In genomic region chr11:18012906-18013781, GRCh38 we compare ENCODE assay signal across 1 cellular context.
TF ChIP-seq lines count a peak whose summit lies in the region.

TSS of gene SERGEF (minus strand) at chr11:18013047. CDS start at chr11:18013010, 37 bp downstream.

TF ChIP-seq in HEK293, 187 proteins besides CTCF, POLR2A, EP300 and RAD21 (continued from another document and continues in another):
- TF ChIP-seq, protein P1, sequence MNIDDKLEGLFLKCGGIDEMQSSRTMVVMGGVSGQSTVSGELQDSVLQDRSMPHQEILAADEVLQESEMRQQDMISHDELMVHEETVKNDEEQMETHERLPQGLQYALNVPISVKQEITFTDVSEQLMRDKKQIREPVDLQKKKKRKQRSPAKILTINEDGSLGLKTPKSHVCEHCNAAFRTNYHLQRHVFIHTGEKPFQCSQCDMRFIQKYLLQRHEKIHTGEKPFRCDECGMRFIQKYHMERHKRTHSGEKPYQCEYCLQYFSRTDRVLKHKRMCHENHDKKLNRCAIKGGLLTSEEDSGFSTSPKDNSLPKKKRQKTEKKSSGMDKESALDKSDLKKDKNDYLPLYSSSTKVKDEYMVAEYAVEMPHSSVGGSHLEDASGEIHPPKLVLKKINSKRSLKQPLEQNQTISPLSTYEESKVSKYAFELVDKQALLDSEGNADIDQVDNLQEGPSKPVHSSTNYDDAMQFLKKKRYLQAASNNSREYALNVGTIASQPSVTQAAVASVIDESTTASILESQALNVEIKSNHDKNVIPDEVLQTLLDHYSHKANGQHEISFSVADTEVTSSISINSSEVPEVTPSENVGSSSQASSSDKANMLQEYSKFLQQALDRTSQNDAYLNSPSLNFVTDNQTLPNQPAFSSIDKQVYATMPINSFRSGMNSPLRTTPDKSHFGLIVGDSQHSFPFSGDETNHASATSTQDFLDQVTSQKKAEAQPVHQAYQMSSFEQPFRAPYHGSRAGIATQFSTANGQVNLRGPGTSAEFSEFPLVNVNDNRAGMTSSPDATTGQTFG (tag by site-specific recombination; IDR thresholded peaks at IDR 0.05; ENCODE audit: borderline replicate concordance), result no peak
- TF ChIP-seq ZNF146 (tag by site-specific recombination; IDR thresholded peaks at IDR 0.05) (no peak), ZSCAN16 (tag by site-specific recombination; IDR thresholded peaks at IDR 0.05) (no peak), ZNF341 (tag by site-specific recombination; IDR thresholded peaks at IDR 0.05; ENCODE audit: low read depth) (no peak), ZNF776 (tag by site-specific recombination; IDR thresholded peaks at IDR 0.05; ENCODE audit: borderline replicate concordance) (no peak), ZNF571 (tag by site-specific recombination; IDR thresholded peaks at IDR 0.05) (no peak), ZNF501 (tag by site-specific recombination; IDR thresholded peaks at IDR 0.05) (no peak), GLIS1 (tag by site-specific recombination; IDR thresholded peaks at IDR 0.05) (peak; percentile 55), SP3 (tag by site-specific recombination; IDR thresholded peaks at IDR 0.05) (peak; percentile 48), ZNF138 (tag by site-specific recombination; IDR thresholded peaks at IDR 0.05; ENCODE audit: borderline replicate concordance) (no peak), ZNF10 (tag by site-specific recombination; IDR thresholded peaks at IDR 0.05) (no peak), ZNF544 (tag by site-specific recombination; IDR thresholded peaks at IDR 0.05) (no peak), ZNF555 (tag by site-specific recombination; conservative IDR thresholded peaks at IDR 0.05) (no peak), ZNF157 (tag by site-specific recombination; IDR thresholded peaks at IDR 0.05) (no peak), ZNF155 (tag by site-specific recombination; IDR thresholded peaks at IDR 0.05) (no peak), ZNF280D (tag by site-specific recombination; IDR thresholded peaks at IDR 0.05) (no peak), ZIC2 (tag by site-specific recombination; IDR thresholded peaks at IDR 0.05) (no peak), ZNF266 (tag by site-specific recombination; IDR thresholded peaks at IDR 0.05; ENCODE audit: low read depth) (no peak), ZNF394 (tag by site-specific recombination; IDR thresholded peaks at IDR 0.05; ENCODE audit: borderline replicate concordance) (no peak), SP7 (tag by site-specific recombination; IDR thresholded peaks at IDR 0.05) (peak; percentile 56), ZNF792 (tag by site-specific recombination; IDR thresholded peaks at IDR 0.05) (no peak), HOXA7 (CRISPR knock-in tag; IDR thresholded peaks at IDR 0.05; ENCODE audit: borderline replicate concordance) (no peak), ZNF223 (tag by site-specific recombination; IDR thresholded peaks at IDR 0.05) (no peak), ZNF132 (tag by site-specific recombination; IDR thresholded peaks at IDR 0.05; ENCODE audit: borderline replicate concordance) (no peak), ZNF610 (tag by site-specific recombination; IDR thresholded peaks at IDR 0.05; ENCODE audit: borderline replicate concordance) (0 out of 2 replicates have a peak, but pooled peaks have one; percentile 25), WT1 (tag by site-specific recombination; IDR thresholded peaks at IDR 0.05) (no peak), ZBTB20 (tag by site-specific recombination; IDR thresholded peaks at IDR 0.05) (peak; percentile 71), KLF7 (tag by site-specific recombination; IDR thresholded peaks at IDR 0.05; ENCODE audit: borderline replicate concordance) (no peak), MYNN (tag by site-specific recombination; IDR thresholded peaks at IDR 0.05; ENCODE audit: borderline replicate concordance) (no peak), ZNF114 (tag by site-specific recombination; IDR thresholded peaks at IDR 0.05) (no peak), ZNF350 (tag by site-specific recombination; IDR thresholded peaks at IDR 0.05) (no peak), ZNF211 (tag by site-specific recombination; IDR thresholded peaks at IDR 0.05; ENCODE audit: low read depth) (no peak), ZNF416 (tag by site-specific recombination; IDR thresholded peaks at IDR 0.05) (no peak), ZNF423 (tag by site-specific recombination; IDR thresholded peaks at IDR 0.05) (no peak), AEBP2 (tag by site-specific recombination; IDR thresholded peaks at IDR 0.05; ENCODE audit: borderline replicate concordance) (no peak), SCRT2 (tag by site-specific recombination; IDR thresholded peaks at IDR 0.05) (no peak), ZNF596 (tag by site-specific recombination; IDR thresholded peaks at IDR 0.05) (no peak), ZFP3 (tag by site-specific recombination; IDR thresholded peaks at IDR 0.05; ENCODE audit: low read depth) (no peak), ZEB2 (tag by site-specific recombination; IDR thresholded peaks at IDR 0.05) (peak; percentile 56), ZNF777 (tag by site-specific recombination; IDR thresholded peaks at IDR 0.05; ENCODE audit: borderline replicate concordance) (no peak), YY2 (tag by site-specific recombination; IDR thresholded peaks at IDR 0.05) (no peak), ZNF521 (tag by site-specific recombination; IDR thresholded peaks at IDR 0.05) (no peak)
- TF ChIP-seq, protein P2, sequence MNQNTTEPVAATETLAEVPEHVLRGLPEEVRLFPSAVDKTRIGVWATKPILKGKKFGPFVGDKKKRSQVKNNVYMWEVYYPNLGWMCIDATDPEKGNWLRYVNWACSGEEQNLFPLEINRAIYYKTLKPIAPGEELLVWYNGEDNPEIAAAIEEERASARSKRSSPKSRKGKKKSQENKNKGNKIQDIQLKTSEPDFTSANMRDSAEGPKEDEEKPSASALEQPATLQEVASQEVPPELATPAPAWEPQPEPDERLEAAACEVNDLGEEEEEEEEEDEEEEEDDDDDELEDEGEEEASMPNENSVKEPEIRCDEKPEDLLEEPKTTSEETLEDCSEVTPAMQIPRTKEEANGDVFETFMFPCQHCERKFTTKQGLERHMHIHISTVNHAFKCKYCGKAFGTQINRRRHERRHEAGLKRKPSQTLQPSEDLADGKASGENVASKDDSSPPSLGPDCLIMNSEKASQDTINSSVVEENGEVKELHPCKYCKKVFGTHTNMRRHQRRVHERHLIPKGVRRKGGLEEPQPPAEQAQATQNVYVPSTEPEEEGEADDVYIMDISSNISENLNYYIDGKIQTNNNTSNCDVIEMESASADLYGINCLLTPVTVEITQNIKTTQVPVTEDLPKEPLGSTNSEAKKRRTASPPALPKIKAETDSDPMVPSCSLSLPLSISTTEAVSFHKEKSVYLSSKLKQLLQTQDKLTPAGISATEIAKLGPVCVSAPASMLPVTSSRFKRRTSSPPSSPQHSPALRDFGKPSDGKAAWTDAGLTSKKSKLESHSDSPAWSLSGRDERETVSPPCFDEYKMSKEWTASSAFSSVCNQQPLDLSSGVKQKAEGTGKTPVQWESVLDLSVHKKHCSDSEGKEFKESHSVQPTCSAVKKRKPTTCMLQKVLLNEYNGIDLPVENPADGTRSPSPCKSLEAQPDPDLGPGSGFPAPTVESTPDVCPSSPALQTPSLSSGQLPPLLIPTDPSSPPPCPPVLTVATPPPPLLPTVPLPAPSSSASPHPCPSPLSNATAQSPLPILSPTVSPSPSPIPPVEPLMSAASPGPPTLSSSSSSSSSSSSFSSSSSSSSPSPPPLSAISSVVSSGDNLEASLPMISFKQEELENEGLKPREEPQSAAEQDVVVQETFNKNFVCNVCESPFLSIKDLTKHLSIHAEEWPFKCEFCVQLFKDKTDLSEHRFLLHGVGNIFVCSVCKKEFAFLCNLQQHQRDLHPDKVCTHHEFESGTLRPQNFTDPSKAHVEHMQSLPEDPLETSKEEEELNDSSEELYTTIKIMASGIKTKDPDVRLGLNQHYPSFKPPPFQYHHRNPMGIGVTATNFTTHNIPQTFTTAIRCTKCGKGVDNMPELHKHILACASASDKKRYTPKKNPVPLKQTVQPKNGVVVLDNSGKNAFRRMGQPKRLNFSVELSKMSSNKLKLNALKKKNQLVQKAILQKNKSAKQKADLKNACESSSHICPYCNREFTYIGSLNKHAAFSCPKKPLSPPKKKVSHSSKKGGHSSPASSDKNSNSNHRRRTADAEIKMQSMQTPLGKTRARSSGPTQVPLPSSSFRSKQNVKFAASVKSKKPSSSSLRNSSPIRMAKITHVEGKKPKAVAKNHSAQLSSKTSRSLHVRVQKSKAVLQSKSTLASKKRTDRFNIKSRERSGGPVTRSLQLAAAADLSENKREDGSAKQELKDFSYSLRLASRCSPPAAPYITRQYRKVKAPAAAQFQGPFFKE (tag by site-specific recombination; IDR thresholded peaks at IDR 0.05; ENCODE audit: borderline replicate concordance), result no peak
- TF ChIP-seq, protein P3, sequence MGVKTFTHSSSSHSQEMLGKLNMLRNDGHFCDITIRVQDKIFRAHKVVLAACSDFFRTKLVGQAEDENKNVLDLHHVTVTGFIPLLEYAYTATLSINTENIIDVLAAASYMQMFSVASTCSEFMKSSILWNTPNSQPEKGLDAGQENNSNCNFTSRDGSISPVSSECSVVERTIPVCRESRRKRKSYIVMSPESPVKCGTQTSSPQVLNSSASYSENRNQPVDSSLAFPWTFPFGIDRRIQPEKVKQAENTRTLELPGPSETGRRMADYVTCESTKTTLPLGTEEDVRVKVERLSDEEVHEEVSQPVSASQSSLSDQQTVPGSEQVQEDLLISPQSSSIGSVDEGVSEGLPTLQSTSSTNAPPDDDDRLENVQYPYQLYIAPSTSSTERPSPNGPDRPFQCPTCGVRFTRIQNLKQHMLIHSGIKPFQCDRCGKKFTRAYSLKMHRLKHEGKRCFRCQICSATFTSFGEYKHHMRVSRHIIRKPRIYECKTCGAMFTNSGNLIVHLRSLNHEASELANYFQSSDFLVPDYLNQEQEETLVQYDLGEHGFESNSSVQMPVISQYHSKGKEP (tag by site-specific recombination; IDR thresholded peaks at IDR 0.05), result no peak
- TF ChIP-seq, protein P4, sequence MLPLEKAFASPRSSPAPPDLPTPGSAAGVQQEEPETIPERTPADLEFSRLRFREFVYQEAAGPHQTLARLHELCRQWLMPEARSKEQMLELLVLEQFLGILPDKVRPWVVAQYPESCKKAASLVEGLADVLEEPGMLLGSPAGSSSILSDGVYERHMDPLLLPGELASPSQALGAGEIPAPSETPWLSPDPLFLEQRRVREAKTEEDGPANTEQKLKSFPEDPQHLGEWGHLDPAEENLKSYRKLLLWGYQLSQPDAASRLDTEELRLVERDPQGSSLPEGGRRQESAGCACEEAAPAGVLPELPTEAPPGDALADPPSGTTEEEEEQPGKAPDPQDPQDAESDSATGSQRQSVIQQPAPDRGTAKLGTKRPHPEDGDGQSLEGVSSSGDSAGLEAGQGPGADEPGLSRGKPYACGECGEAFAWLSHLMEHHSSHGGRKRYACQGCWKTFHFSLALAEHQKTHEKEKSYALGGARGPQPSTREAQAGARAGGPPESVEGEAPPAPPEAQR (tag by site-specific recombination; IDR thresholded peaks at IDR 0.05), result no peak
- TF ChIP-seq, protein P5, sequence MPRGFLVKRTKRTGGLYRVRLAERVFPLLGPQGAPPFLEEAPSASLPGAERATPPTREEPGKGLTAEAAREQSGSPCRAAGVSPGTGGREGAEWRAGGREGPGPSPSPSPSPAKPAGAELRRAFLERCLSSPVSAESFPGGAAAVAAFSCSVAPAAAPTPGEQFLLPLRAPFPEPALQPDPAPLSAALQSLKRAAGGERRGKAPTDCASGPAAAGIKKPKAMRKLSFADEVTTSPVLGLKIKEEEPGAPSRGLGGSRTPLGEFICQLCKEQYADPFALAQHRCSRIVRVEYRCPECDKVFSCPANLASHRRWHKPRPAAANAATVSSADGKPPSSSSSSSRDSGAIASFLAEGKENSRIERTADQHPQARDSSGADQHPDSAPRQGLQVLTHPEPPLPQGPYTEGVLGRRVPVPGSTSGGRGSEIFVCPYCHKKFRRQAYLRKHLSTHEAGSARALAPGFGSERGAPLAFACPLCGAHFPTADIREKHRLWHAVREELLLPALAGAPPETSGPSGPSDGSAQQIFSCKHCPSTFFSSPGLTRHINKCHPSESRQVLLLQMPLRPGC (tag by site-specific recombination; IDR thresholded peaks at IDR 0.05), result no peak
- TF ChIP-seq, protein P6, sequence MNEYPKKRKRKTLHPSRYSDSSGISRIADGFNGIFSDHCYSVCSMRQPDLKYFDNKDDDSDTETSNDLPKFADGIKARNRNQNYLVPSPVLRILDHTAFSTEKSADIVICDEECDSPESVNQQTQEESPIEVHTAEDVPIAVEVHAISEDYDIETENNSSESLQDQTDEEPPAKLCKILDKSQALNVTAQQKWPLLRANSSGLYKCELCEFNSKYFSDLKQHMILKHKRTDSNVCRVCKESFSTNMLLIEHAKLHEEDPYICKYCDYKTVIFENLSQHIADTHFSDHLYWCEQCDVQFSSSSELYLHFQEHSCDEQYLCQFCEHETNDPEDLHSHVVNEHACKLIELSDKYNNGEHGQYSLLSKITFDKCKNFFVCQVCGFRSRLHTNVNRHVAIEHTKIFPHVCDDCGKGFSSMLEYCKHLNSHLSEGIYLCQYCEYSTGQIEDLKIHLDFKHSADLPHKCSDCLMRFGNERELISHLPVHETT (tag by site-specific recombination; IDR thresholded peaks at IDR 0.05), result no peak
